In the genomic region with DNA sequence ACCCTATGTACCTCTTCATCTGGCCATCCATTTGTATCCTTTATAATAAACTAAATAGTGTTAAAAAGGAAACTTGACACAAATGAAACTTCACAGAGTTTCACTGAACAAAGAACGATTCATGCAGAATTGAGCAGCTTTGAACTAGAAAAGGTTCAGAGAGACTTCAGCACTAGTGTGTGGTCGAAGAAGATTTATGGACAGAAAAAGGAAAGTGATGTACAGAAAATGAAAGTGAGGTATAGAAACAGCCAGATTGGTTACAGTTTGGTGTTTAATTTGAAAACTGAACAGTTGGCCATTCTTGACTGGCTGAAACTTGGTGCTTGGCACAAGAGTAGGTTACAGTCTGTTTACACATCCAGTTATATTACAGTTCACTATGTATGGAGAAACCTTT, we compare ENCODE assay signal across 16 cellular contexts.
"Had no signal": no experiment of that assay in that cellular context is flagged by ENCODE, and none has a peak within 500 bp of the region (broad histone marks: within the 10 kb centered on the region; RNA-seq: fewer than 3 reads in every experiment).

No MANE protein-coding gene starts in this region.

- H3K9ac ChIP-seq: parathyroid adenoma had no signal

- H3K9me3 ChIP-seq: colonic mucosa had no signal

- H2AFZ ChIP-seq: parathyroid adenoma had no signal

- H3K27ac ChIP-seq: colonic mucosa, left ventricle myocardium inferior, parathyroid adenoma had no signal

- H3K4me3 ChIP-seq: colonic mucosa, left ventricle myocardium inferior had no signal

- H3K79me2 ChIP-seq: parathyroid adenoma had no signal

- H3K4me1 ChIP-seq: colonic mucosa, left ventricle myocardium inferior, parathyroid adenoma had no signal

- H3K27me3 ChIP-seq: colonic mucosa had no signal

- H3K36me3 ChIP-seq: colonic mucosa, left ventricle myocardium inferior had no signal

- ATAC-seq: activated CD8-positive, alpha-beta T cell treated with anti-CD3 and anti-CD28 coated beads, Interleukin-2, amount 10 ng/mL, durations not matched to agents 7 days and 5 days; esophagus mucosa; stimulated activated naive CD8-positive, alpha-beta T cell treated with anti-CD3 and anti-CD28 coated beads, Interleukin-15, amount 100 ng/mL, for 72 hours; WTC11 had no signal

- DNase-seq: activated CD4-positive, alpha-beta T cell treated with anti-CD3 and anti-CD28 coated beads, Interleukin-2, amount 10 ng/mL, durations not matched to agents 24 days and 14 days; activated CD8-positive, alpha-beta memory T cell treated with anti-CD3 and anti-CD28 coated beads, Interleukin-2, amount 50 U/mL, for 4 hours; activated CD8-positive, alpha-beta T cell treated with anti-CD3 and anti-CD28 coated beads, Interleukin-2, amount 10 ng/mL, durations not matched to agents 7 days and 5 days; activated effector memory CD4-positive, alpha-beta T cell treated with anti-CD3 and anti-CD28 coated beads, Interleukin-2, amount 50 U/mL, for 16 hours; activated T-cell treated with anti-CD3 and anti-CD28 coated beads, Interleukin-2, amount 50 U/mL, for 48 hours; amniotic stem cell; caudate nucleus; colonic mucosa; glutamatergic neuron; left ventricle myocardium inferior; naive B cell; stimulated activated CD4-positive, alpha-beta T cell treated with anti-CD3 and anti-CD28 coated beads, Interleukin-1b, Interleukin-23, amount 100 ng/mL, for 48 hours; stimulated activated naive CD8-positive, alpha-beta T cell treated with anti-CD3 and anti-CD28 coated beads, Interleukin-15, amount 100 ng/mL, for 72 hours had no signal
